ENCODE assay signal across 11 cellular contexts in genomic region chrX:40085086-40085551, GRCh38. TPM values are rescaled to one million over a fixed set of nuclear protein-coding genes. Genes with fewer than 3 reads are reported as not detected.
DNase-seq lines count a peak whose midpoint lies in the region; ATAC-seq and TF ChIP-seq lines count a peak whose summit lies in the region.
"Had no signal": no experiment of that assay in that cellular context is flagged by ENCODE, and none has a peak within 500 bp of the region (broad histone marks: within the 10 kb centered on the region; RNA-seq: fewer than 3 reads in every experiment).

No MANE protein-coding gene starts in this region.

- intact Hi-C loops in MCF 10A (cut with micrococcal nuclease) = no loop called here
- intact Hi-C loops in mammary epithelial cell (cut with micrococcal nuclease) = no loop called here
- intact Hi-C loops in tibial artery (cut with DNase I; ENCODE audit: low total_unique reads) = no loop called here

- DNase-seq in MCF 10A (ENCODE audit: unreplicated experiment) (peak; percentile 71), mammary epithelial cell (no peak), WTC11 (ENCODE audit: low spot score) (no peak), tibial artery (no peak)
- DNase-seq in natural killer cell treated with Interleukin-12 subunit alpha and Interleukin-12 subunit beta and Interleukin-15 and Interleukin-18, amount 100 ng/mL, for 72 hours (ENCODE audit: low spot score) = no peak
- DNase-seq: activated naive CD4-positive, alpha-beta T cell treated with anti-CD3 and anti-CD28 coated beads, Interleukin-2, amount 10 ng/mL, durations not matched to agents 7 days and 5 days; NCI-H1694 treated with DMSO at 0.1 percent for 48 hours; stimulated activated naive CD8-positive, alpha-beta T cell treated with anti-CD3 and anti-CD28 coated beads, Interleukin-15, amount 100 ng/mL, for 72 hours had no signal

- H3K27me3 Mint-ChIP-seq in MCF 10A (ENCODE audit: insufficient read depth, unreplicated experiment) (peaks cover 50% of the 10 kb centered on the region), WTC11 (ENCODE audit: low read depth) (peaks cover 27% of the 10 kb centered on the region)
- H3K27me3 Mint-ChIP-seq in natural killer cell treated with Interleukin-12 subunit alpha and Interleukin-12 subunit beta and Interleukin-15 and Interleukin-18, amount 100 ng/mL, for 72 hours = peaks cover 0 to 15% of the 10 kb centered on the region in 2 donors
- H3K27me3 Mint-ChIP-seq: activated naive CD4-positive, alpha-beta T cell treated with anti-CD3 and anti-CD28 coated beads, Interleukin-2, amount 10 ng/mL, durations not matched to agents 7 days and 5 days; stimulated activated naive CD8-positive, alpha-beta T cell treated with anti-CD3 and anti-CD28 coated beads, Interleukin-15, amount 100 ng/mL, for 72 hours had no signal

- H3K9ac ChIP-seq in mammary epithelial cell (ENCODE audit: insufficient read depth, low read length) (no peak overlapping the region), iPS-15b (ENCODE audit: low read depth, low read length) (no peak overlapping the region)

- dilution Hi-C loops in mammary epithelial cell (cut with HindIII; ENCODE audit: low sequenced_read_pairs) = loop anchor here (5.0 kb wide), 1 partner anchor 37 kb away; no protein-coding TSS in a partner anchor

- BruUV-seq in MCF 10A (replicated peaks; lab: Mats Ljungman, UMichigan) = no TSS peak
- no TSS peak for BruUV-seq in mammary epithelial cell (replicated peaks; lab: Mats Ljungman, UMichigan)

- H3K27ac Mint-ChIP-seq in MCF 10A (ENCODE audit: low read depth, unreplicated experiment) (no peak overlapping the region), WTC11 (peak overlapping the region; percentile 42; the same call in 1 of the 2 replicates)
- H3K27ac Mint-ChIP-seq in natural killer cell treated with Interleukin-12 subunit alpha and Interleukin-12 subunit beta and Interleukin-15 and Interleukin-18, amount 100 ng/mL, for 72 hours = no peak overlapping the region
- H3K27ac Mint-ChIP-seq: activated naive CD4-positive, alpha-beta T cell treated with anti-CD3 and anti-CD28 coated beads, Interleukin-2, amount 10 ng/mL, durations not matched to agents 7 days and 5 days; stimulated activated naive CD8-positive, alpha-beta T cell treated with anti-CD3 and anti-CD28 coated beads, Interleukin-15, amount 100 ng/mL, for 72 hours had no signal

- H3K79me2 ChIP-seq in mammary epithelial cell (ENCODE audit: insufficient read depth, low read length) = peaks cover 5% of the 10 kb centered on the region

- no peak overlapping the region for H2AFZ ChIP-seq in mammary epithelial cell (ENCODE audit: low read depth, low read length)

- ATAC-seq in WTC11 (no peak), HG03196 (IDR thresholded peaks at IDR 0.05; ENCODE audit: unreplicated experiment) (no peak), HG03095 (IDR thresholded peaks at IDR 0.05; ENCODE audit: unreplicated experiment) (no peak)
- no peak for ATAC-seq in natural killer cell treated with Interleukin-12 subunit alpha and Interleukin-12 subunit beta and Interleukin-15 and Interleukin-18, amount 100 ng/mL, for 72 hours
- ATAC-seq: stimulated activated naive CD8-positive, alpha-beta T cell treated with anti-CD3 and anti-CD28 coated beads, Interleukin-15, amount 100 ng/mL, for 72 hours had no signal

- no peaks in the 10 kb centered on the region for H3K36me3 Mint-ChIP-seq in MCF 10A (ENCODE audit: insufficient read depth, unreplicated experiment)
- H3K36me3 Mint-ChIP-seq in WTC11 = no peaks in the 10 kb centered on the region
- no peaks in the 10 kb centered on the region for H3K36me3 Mint-ChIP-seq in natural killer cell treated with Interleukin-12 subunit alpha and Interleukin-12 subunit beta and Interleukin-15 and Interleukin-18, amount 100 ng/mL, for 72 hours

- H3K4me3 ChIP-seq in mammary epithelial cell (replicated peaks in 1 of 3; ENCODE audit: insufficient read depth in 1 of 3, low read depth in 2 of 3, low read length in 3 of 3) = no peak overlapping the region
- H3K4me3 ChIP-seq in iPS-15b (ENCODE audit: low read depth, low read length) = peak overlapping the region; percentile 27
- H3K4me3 ChIP-seq in tibial artery = peak overlapping the region in 1 of 2 donors; percentile 51

- CTCF ChIA-PET in MCF 10A (lab: Yijun Ruan, JAX) (interaction anchor here (0.6 to 1.6 kb wide), 3 partner anchors 12 to 423 kb away, joined by 3 to 5 read pairs (median 3); partner anchors contain the start of gene BCOR), mammary epithelial cell (lab: Charles Lee; ENCODE audit: low non-redundant PET) (no interaction called here), WTC11 (lab: Charles Lee) (interaction anchor here (0.6 to 1.0 kb wide), 3 partner anchors 20 to 640 kb away, joined by 3 read pairs; no protein-coding TSS in a partner anchor)

- peak overlapping the region; percentile 38 for H3K4me3 Mint-ChIP-seq in MCF 10A (ENCODE audit: unreplicated experiment)
- peak overlapping the region; percentile 68 for H3K4me3 Mint-ChIP-seq in WTC11
- no peak overlapping the region for H3K4me3 Mint-ChIP-seq in natural killer cell treated with Interleukin-12 subunit alpha and Interleukin-12 subunit beta and Interleukin-15 and Interleukin-18, amount 100 ng/mL, for 72 hours

- no peak overlapping the region for H3K4me2 ChIP-seq in mammary epithelial cell (ENCODE audit: insufficient read depth, low read depth, low read length)

- H3K9me3 Mint-ChIP-seq in MCF 10A (ENCODE audit: unreplicated experiment) (no peaks in the 10 kb centered on the region), WTC11 (no peaks in the 10 kb centered on the region)
- no peaks in the 10 kb centered on the region for H3K9me3 Mint-ChIP-seq in natural killer cell treated with Interleukin-12 subunit alpha and Interleukin-12 subunit beta and Interleukin-15 and Interleukin-18, amount 100 ng/mL, for 72 hours
- H3K9me3 Mint-ChIP-seq: activated naive CD4-positive, alpha-beta T cell treated with anti-CD3 and anti-CD28 coated beads, Interleukin-2, amount 10 ng/mL, durations not matched to agents 7 days and 5 days; stimulated activated naive CD8-positive, alpha-beta T cell treated with anti-CD3 and anti-CD28 coated beads, Interleukin-15, amount 100 ng/mL, for 72 hours had no signal

- 20% methylated on average over 20 of the region's 20 CpGs for WGBS in mammary epithelial cell (ENCODE audit: low coverage, missing lambda C conversion rate)

- H3K9me3 ChIP-seq in mammary epithelial cell (replicated peaks; ENCODE audit: insufficient read depth, low read length) (no peaks in the 10 kb centered on the region), iPS-15b (ENCODE audit: control insufficient read depth, insufficient read depth, low read length) (no peaks in the 10 kb centered on the region), tibial artery (no peaks in the 10 kb centered on the region)

- no peaks in the 10 kb centered on the region for H4K20me1 ChIP-seq in mammary epithelial cell (ENCODE audit: insufficient read depth, low read length)

- H3K27ac ChIP-seq in mammary epithelial cell (ENCODE audit: insufficient read depth, low read depth, low read length) = no peak overlapping the region
- peak overlapping the region; percentile 52 to 65 for H3K27ac ChIP-seq in tibial artery

- H3K4me1 Mint-ChIP-seq in MCF 10A (ENCODE audit: insufficient read depth, unreplicated experiment) (peaks cover 5% of the 10 kb centered on the region), WTC11 (peaks cover 75% of the 10 kb centered on the region)
- H3K4me1 Mint-ChIP-seq in natural killer cell treated with Interleukin-12 subunit alpha and Interleukin-12 subunit beta and Interleukin-15 and Interleukin-18, amount 100 ng/mL, for 72 hours (ENCODE audit: low read depth in 2 of 2) = peaks cover 20 to 36% of the 10 kb centered on the region in 2 donors

- in situ Hi-C loops in mammary epithelial cell (cut with MboI; ENCODE audit: low sequenced_read_pairs in 2 of 2) = no loop called here

- peaks cover 4% of the 10 kb centered on the region for H3K4me1 ChIP-seq in mammary epithelial cell (ENCODE audit: insufficient read depth, low read length)
- peaks cover 61% of the 10 kb centered on the region for H3K4me1 ChIP-seq in iPS-15b (ENCODE audit: control insufficient read depth, insufficient read depth, low read length)
- peaks cover 0 to 86% (median 49%) of the 10 kb centered on the region in 4 donors for H3K4me1 ChIP-seq in tibial artery

- H3K27me3 ChIP-seq in mammary epithelial cell (ENCODE audit: insufficient read depth, low read length) (peaks cover 7% of the 10 kb centered on the region), iPS-15b (ENCODE audit: control insufficient read depth, insufficient read depth, low read length) (peaks cover 57% of the 10 kb centered on the region), tibial artery (no peaks in the 10 kb centered on the region)

- H3K36me3 ChIP-seq in mammary epithelial cell (ENCODE audit: insufficient read depth, low read length) (no peaks in the 10 kb centered on the region), iPS-15b (ENCODE audit: control insufficient read depth, insufficient read depth, low read length) (no peaks in the 10 kb centered on the region), tibial artery (no peaks in the 10 kb centered on the region)

- POLR2A ChIA-PET in MCF 10A (lab: Yijun Ruan, JAX) = interaction anchor here (0.6 to 2.5 kb wide), 8 partner anchors 9 to 289 kb away, joined by 3 to 23 read pairs (median 4); partner anchors contain the start of gene BCOR
- POLR2A ChIA-PET in WTC11 (lab: Charles Lee) = no interaction called here

- TF ChIP-seq CTCF in MCF 10A (IDR thresholded peaks at IDR 0.05; ENCODE audit: unreplicated experiment) = no peak
- TF ChIP-seq CTCF in mammary epithelial cell (conservative IDR thresholded peaks at IDR 0.05 in 1 of 2, IDR thresholded peaks at IDR 0.05 in 1 of 2; ENCODE audit: extremely low read depth in 1 of 2, insufficient read depth in 1 of 2, low read depth in 1 of 2, low read length in 2 of 2) = no peak
- no peak for TF ChIP-seq CTCF in WTC11 (IDR thresholded peaks at IDR 0.05)
- TF ChIP-seq CTCF in tibial artery (IDR thresholded peaks at IDR 0.05) = no peak

TF ChIP-seq in WTC11, 78 proteins besides CTCF, POLR2A, EP300 and RAD21 (continues in another document):
- TF ChIP-seq RORB (CRISPR knock-in tag; IDR thresholded peaks at IDR 0.05) = no peak

RNA-seq across cellular contexts. Expression of gene BCOR, which starts 12.6 kb away (rescaled TPM):
- total RNA-seq in MCF 10A (2022) (7.5 and 12.0 TPM in 2 replicates), mammary epithelial cell (1 to 10 TPM; 7.2 to 9.2 TPM), WTC11 (2021) (41.1 to 44.5 TPM (median 43.1 TPM) in 3 replicates)
- 1.8 TPM for polyA plus RNA-seq in mammary epithelial cell
- polyA minus RNA-seq in mammary epithelial cell = 33.0 TPM
- 10 to 100 TPM; 52.3 to 56.7 TPM for total RNA-seq in natural killer cell treated with Interleukin-12 subunit alpha and Interleukin-12 subunit beta and Interleukin-15 and Interleukin-18, amount 100 ng/mL, for 72 hours
